ENCODE assay signal across 8 cellular contexts in the genomic region with DNA sequence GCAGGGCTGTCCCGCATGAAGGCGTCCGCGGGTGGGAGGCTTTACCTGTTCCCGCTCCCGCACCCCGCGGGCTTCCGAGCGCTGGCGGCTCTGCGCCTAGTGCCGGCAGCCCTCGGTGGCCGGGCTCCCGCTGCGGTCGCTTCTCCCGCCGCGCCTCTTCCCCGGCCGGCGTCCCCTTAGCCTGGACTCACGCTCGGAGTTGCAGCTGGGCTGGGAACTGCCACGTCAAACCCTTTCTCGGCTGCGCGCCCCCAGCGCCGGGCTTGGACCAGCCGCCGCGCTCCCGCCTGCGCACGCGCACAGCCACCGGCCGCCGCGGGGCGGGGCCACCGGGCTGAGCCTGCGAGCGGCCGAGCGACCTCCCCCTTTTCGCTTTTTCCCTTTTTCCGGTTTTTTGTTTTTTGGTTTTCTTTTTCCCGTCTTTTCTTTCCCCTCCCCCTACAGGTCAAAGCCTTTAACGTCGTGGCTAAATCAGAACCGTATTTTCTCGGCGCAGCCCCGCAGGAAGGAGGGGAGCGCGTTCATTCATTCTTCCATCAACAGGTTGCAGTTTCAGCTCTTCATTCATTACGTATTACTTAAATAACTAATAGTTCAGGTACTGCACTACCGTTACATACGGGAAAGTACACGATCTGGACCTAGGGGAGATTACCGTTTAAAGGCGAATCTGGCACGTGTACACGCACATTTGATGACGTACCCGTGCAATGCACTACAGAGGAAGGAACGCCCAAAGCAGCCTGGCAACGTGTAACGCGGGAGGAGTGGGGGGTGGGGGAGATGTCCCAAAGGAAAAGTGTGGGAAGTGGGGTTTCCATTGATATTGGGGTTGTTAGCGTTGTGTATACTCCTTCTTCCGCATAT.
DNase-seq lines count a peak whose midpoint lies in the region; ATAC-seq and TF ChIP-seq lines count a peak whose summit lies in the region.

A gene with protein sequence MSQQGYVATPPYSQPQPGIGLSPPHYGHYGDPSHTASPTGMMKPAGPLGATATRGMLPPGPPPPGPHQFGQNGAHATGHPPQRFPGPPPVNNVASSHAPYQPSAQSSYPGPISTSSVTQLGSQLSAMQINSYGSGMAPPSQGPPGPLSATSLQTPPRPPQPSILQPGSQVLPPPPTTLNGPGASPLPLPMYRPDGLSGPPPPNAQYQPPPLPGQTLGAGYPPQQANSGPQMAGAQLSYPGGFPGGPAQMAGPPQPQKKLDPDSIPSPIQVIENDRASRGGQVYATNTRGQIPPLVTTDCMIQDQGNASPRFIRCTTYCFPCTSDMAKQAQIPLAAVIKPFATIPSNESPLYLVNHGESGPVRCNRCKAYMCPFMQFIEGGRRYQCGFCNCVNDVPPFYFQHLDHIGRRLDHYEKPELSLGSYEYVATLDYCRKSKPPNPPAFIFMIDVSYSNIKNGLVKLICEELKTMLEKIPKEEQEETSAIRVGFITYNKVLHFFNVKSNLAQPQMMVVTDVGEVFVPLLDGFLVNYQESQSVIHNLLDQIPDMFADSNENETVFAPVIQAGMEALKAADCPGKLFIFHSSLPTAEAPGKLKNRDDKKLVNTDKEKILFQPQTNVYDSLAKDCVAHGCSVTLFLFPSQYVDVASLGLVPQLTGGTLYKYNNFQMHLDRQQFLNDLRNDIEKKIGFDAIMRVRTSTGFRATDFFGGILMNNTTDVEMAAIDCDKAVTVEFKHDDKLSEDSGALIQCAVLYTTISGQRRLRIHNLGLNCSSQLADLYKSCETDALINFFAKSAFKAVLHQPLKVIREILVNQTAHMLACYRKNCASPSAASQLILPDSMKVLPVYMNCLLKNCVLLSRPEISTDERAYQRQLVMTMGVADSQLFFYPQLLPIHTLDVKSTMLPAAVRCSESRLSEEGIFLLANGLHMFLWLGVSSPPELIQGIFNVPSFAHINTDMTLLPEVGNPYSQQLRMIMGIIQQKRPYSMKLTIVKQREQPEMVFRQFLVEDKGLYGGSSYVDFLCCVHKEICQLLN (minus strand): TSS at position 231 of the 867 bp plus-strand sequence. CDS start 2,430 bp downstream, outside the sequence.

- peak; percentile 75 for ATAC-seq in GM18907 (IDR thresholded peaks at IDR 0.05; ENCODE audit: unreplicated experiment)
- peak; percentile 71 for ATAC-seq in HG03139 (IDR thresholded peaks at IDR 0.05; ENCODE audit: unreplicated experiment)

- H3K4me3 ChIP-seq in choroid plexus epithelial cell (ENCODE audit: low read depth, low read length), result peak within 1 kb of the TSS; percentile 89

- TF ChIP-seq CTCF in AG09319 (IDR thresholded peaks at IDR 0.05; ENCODE audit: low read depth, low read length), result no peak
- no peak for TF ChIP-seq CTCF in choroid plexus epithelial cell (conservative IDR thresholded peaks at IDR 0.05; ENCODE audit: low read depth, low read length)

- DNase-seq in AG09319 (ENCODE audit: extremely low read depth, low read depth) (peak; percentile 70), NCI-H2227 treated with DMSO at 0.1 percent for 48 hours (lab: John Stamatoyannopoulos, UW) (peak; percentile 63), choroid plexus epithelial cell (ENCODE audit: low read depth) (peak; percentile 89), kidney glomerular epithelial cell (lab: John Stamatoyannopoulos, UW) (peak; percentile 83)
- DNase-seq in activated CD4-positive, alpha-beta T cell treated with anti-CD3 and anti-CD28 coated beads for 24 hours (ENCODE audit: low read depth in 2 of 2), result peak; percentile 73 to 77
- peak; percentile 47 to 74 for DNase-seq in stimulated activated CD4-positive, alpha-beta T cell treated with anti-CD3 and anti-CD28 coated beads, Interleukin-1b, Interleukin-23, amount 100 ng/mL, for 1 hour (ENCODE audit: low read depth in 2 of 2)

Comparison
In these comparisons a context has a peak if more than half of its experiments do, and no peak if none do; other contexts are left out.
1. Peak in every context shown above with its lines: DNase-seq, ATAC-seq and H3K4me3 ChIP-seq.